ENCODE assay signal across 20 cellular contexts in the genomic region with DNA sequence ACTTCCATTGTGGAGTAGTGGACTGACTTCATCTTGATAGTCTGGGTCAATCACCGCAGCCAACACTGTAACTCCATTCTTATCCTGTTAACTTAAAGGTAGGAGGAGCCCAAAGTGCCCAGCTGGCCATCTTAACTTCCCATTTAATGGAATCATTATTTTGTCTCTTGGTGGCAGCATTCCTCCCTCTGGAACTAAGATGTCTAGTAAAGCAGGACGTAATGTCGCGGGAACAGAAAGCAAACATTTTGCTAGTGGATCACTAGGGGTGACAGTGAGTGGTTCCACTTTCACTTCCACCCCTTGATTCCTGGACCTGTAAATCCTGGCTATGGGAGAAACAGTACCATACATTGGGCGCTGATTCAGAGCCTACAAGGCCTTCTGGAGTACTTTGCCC.
"Had no signal": no experiment of that assay in that cellular context is flagged by ENCODE, and none has a peak within 500 bp of the region (broad histone marks: within the 10 kb centered on the region; RNA-seq: fewer than 3 reads in every experiment).

No MANE protein-coding gene starts in this region.

- DNase-seq: KBM-7, MM.1S, NCI-H1092 treated with DMSO at 0.1 percent for 48 hours, NCI-H1436, NCI-H187, NCI-H2029, NCI-H2081 treated with DMSO at 0.1 percent for 48 hours, NCI-H2171, NCI-H226, NCI-H446, NCI-H510A, NCI-H524 treated with DMSO at 0.1 percent for 48 hours, NCI-H69, NCI-H774, Right ventricle myocardium superior, RPMI8226, SIG-M5, SK-N-SH had no signal

- H3K27ac ChIP-seq: HL-60, SJSA1 had no signal

- H3K4me3 ChIP-seq: SJSA1 had no signal

- H3K4me2 ChIP-seq: SK-N-SH had no signal

- H3K4me1 ChIP-seq: SJSA1 had no signal

- H3K36me3 ChIP-seq: SJSA1 had no signal

- H3K9ac ChIP-seq: SK-N-SH had no signal

- H3K9me3 ChIP-seq: SJSA1, SK-N-SH had no signal

- H3K27me3 ChIP-seq: SJSA1 had no signal
